In the genomic region with DNA sequence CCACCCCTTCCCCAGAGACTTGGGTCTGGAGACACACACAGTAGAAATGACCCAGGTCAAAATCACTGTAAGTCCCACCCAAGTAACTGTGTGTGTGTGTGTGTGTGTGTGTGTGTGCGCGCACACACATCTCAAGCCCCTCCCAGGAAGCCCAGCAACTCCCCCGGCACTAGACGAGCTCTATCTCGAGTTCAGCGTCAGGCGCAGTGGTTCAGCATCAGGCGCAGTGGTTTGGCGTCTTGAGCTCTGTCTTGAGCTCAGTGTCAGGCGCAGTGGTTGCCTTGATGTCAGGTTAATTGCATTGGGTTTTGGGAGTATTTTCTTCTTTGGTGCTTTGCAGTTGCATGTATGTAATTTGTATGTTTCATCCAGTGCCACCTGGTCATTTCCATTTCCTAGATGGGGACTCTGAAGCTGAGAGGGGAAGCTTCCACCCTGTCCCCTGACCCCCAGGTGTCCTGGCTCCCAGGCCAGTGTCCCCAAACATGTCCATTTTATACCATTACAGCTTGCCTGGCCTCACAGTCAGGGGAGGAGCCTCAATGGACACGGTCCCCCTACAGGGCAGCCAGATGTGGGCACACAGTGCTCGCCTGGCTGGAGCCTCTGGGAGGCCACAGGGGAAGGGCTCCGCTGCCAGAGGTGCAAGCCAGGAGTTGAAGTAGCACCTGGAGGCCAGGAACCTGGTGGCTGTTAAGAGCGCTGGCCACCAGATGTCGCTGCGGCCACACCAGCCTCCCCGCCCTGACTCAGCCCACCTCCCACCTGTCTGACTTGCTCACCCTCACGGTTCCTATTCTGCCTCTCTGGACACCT, we compare ENCODE assay signal across 8 cellular contexts.
DNase-seq lines count a peak whose midpoint lies in the region; ATAC-seq and TF ChIP-seq lines count a peak whose summit lies in the region.

No MANE protein-coding gene starts in this region.

- no peak overlapping the region for H4K12ac ChIP-seq in trophoblast cell (ENCODE audit: low read depth, low read length)

- no peaks in the 10 kb centered on the region for H3K36me3 Mint-ChIP-seq in GM23338 (ENCODE audit: low read depth)

- no peaks in the 10 kb centered on the region for H3K79me1 ChIP-seq in trophoblast cell (ENCODE audit: low read length)

- H3K4me1 ChIP-seq in GM23338 (ENCODE audit: insufficient read depth): peaks cover 5% of the 10 kb centered on the region; the same call in 1 of the 2 replicates
- H3K4me1 ChIP-seq in trophoblast cell (ENCODE audit: control insufficient read depth in 1 of 2, insufficient read depth in 2 of 2, low read length in 2 of 2): peaks cover 0 to 8% of the 10 kb centered on the region in 2 experiments

- no peak overlapping the region for H3K14ac ChIP-seq in trophoblast cell (ENCODE audit: low read length)

- H2AFZ ChIP-seq in GM23338: no peak overlapping the region
- H2AFZ ChIP-seq in trophoblast cell (ENCODE audit: insufficient read depth, low read length, poor library complexity): no peak overlapping the region

- H3K9ac ChIP-seq in trophoblast cell (ENCODE audit: low read length): no peak overlapping the region

- DNase-seq in AG20443 (ENCODE audit: low spot score) (peak; percentile 47), GM23338 (ENCODE audit: low spot score) (peak; percentile 86), NCI-H82 treated with DMSO at 0.1 percent for 48 hours (lab: John Stamatoyannopoulos, UW; ENCODE audit: unreplicated experiment) (peak; percentile 28), erythroblast (lab: John Stamatoyannopoulos, UW) (peak; percentile 20 to 51), trophoblast cell (peak; percentile 71 to 77)
- DNase-seq in activated CD8-positive, alpha-beta memory T cell treated with anti-CD3 and anti-CD28 coated beads for 48 hours (ENCODE audit: low read depth in 2 of 3, low spot score in 2 of 3): peak in 2 of 3 experiments; percentile 31 to 49

- H4K8ac ChIP-seq in trophoblast cell (ENCODE audit: low read depth, low read length): no peak overlapping the region

- H3K9me3 Mint-ChIP-seq in GM23338: no peaks in the 10 kb centered on the region; the same call in 2 of the 3 replicates

- H2AK5ac ChIP-seq in trophoblast cell (ENCODE audit: low read length): no peak overlapping the region

- H3K27ac ChIP-seq in GM23338 (ENCODE audit: low read depth): no peak overlapping the region
- H3K27ac ChIP-seq in trophoblast cell (ENCODE audit: low read depth, low read length): no peak overlapping the region

- H3K27me3 Mint-ChIP-seq in GM23338 (ENCODE audit: insufficient read depth, low read depth, poor library complexity): peaks cover 3% of the 10 kb centered on the region

- no peak overlapping the region for H3K23ac ChIP-seq in trophoblast cell (ENCODE audit: low read length)

- no peak overlapping the region for H3K4ac ChIP-seq in trophoblast cell (ENCODE audit: low read depth, low read length)

- WGBS in trophoblast cell (ENCODE audit: extremely low coverage, insufficient coverage, insufficient read length): no CpG with 5 or more reads among the region's 18 CpGs

- H3K18ac ChIP-seq in trophoblast cell (ENCODE audit: low read length): no peak overlapping the region

- no peaks in the 10 kb centered on the region for H3K27me3 ChIP-seq in GM23338 (ENCODE audit: insufficient read depth)
- no peaks in the 10 kb centered on the region for H3K27me3 ChIP-seq in trophoblast cell (ENCODE audit: insufficient read depth, low read length)

- no peak overlapping the region for H2BK12ac ChIP-seq in trophoblast cell (ENCODE audit: low read length)

- H3K4me3 ChIP-seq in GM23338: no peak overlapping the region
- no peak overlapping the region for H3K4me3 ChIP-seq in trophoblast cell (ENCODE audit: low read depth, low read length)

- H3F3A ChIP-seq in GM23338 (replicated peaks; ENCODE audit: low read depth): no peaks in the 10 kb centered on the region

- no peaks in the 10 kb centered on the region for H3K9me2 ChIP-seq in GM23338 (ENCODE audit: insufficient read depth)

- H4K91ac ChIP-seq in trophoblast cell (ENCODE audit: low read depth, low read length): no peak overlapping the region

- H3K27ac Mint-ChIP-seq in GM23338: no peak overlapping the region

- H3K4me2 ChIP-seq in GM23338: no peak overlapping the region
- no peak overlapping the region for H3K4me2 ChIP-seq in trophoblast cell (ENCODE audit: low read length)

- peak; percentile 73 to 97 for TF ChIP-seq CTCF in GM23338 (conservative IDR thresholded peaks at IDR 0.05; ENCODE audit: low read depth in 2 of 2)

- no peak overlapping the region for H3K4me3 Mint-ChIP-seq in GM23338

- H3K36me3 ChIP-seq in GM23338 (ENCODE audit: insufficient read depth): no peaks in the 10 kb centered on the region
- H3K36me3 ChIP-seq in trophoblast cell (ENCODE audit: control insufficient read depth in 1 of 2, insufficient read depth in 2 of 2, low read length in 2 of 2): peaks cover 4 to 7% of the 10 kb centered on the region in 2 experiments

- no peak for TF ChIP-seq POLR2A in erythroblast (IDR thresholded peaks at IDR 0.05; ENCODE audit: low read length)

- peaks cover 6% of the 10 kb centered on the region for H3K9me3 ChIP-seq in trophoblast cell (ENCODE audit: insufficient read depth, low read depth, low read length)

- H2BK5ac ChIP-seq in trophoblast cell (ENCODE audit: low read depth, low read length, poor library complexity): no peak overlapping the region

- no peak overlapping the region for H2BK120ac ChIP-seq in trophoblast cell (ENCODE audit: insufficient read depth, low read length, poor library complexity)

- ATAC-seq in GM23338 (peak; percentile 81), HG02973 (IDR thresholded peaks at IDR 0.05; ENCODE audit: unreplicated experiment) (no peak), GM21825 (IDR thresholded peaks at IDR 0.05; ENCODE audit: unreplicated experiment) (no peak)

- H3K4me1 Mint-ChIP-seq in GM23338: peaks cover 20% of the 10 kb centered on the region

- H3K79me2 ChIP-seq in GM23338 (replicated peaks; ENCODE audit: insufficient read depth) (no peaks in the 10 kb centered on the region), trophoblast cell (ENCODE audit: control insufficient read depth, insufficient read depth, low read length, poor library complexity) (no peaks in the 10 kb centered on the region)

- H4K20me1 ChIP-seq in GM23338 (replicated peaks; ENCODE audit: insufficient read depth): no peaks in the 10 kb centered on the region; the same call in 1 of the 2 replicates

TF ChIP-seq in GM23338, 12 proteins besides CTCF, POLR2A, EP300 and RAD21 (continues in another document):
- TF ChIP-seq JUNB (IDR thresholded peaks at IDR 0.05; ENCODE audit: unreplicated experiment) (no peak), STAT1 (IDR thresholded peaks at IDR 0.05; ENCODE audit: unreplicated experiment) (no peak), ZNF331 (CRISPR knock-in tag; IDR thresholded peaks at IDR 0.05; ENCODE audit: low read depth) (no peak), EZH2 (IDR thresholded peaks at IDR 0.05; ENCODE audit: low read depth, unreplicated experiment) (no peak), NANOG (IDR thresholded peaks at IDR 0.05; ENCODE audit: borderline replicate concordance) (no peak), EZH2phosphoT487 (IDR thresholded peaks at IDR 0.05; ENCODE audit: unreplicated experiment) (no peak)
- TF ChIP-seq, protein P1, sequence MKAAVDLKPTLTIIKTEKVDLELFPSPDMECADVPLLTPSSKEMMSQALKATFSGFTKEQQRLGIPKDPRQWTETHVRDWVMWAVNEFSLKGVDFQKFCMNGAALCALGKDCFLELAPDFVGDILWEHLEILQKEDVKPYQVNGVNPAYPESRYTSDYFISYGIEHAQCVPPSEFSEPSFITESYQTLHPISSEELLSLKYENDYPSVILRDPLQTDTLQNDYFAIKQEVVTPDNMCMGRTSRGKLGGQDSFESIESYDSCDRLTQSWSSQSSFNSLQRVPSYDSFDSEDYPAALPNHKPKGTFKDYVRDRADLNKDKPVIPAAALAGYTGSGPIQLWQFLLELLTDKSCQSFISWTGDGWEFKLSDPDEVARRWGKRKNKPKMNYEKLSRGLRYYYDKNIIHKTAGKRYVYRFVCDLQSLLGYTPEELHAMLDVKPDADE (IDR thresholded peaks at IDR 0.05): no peak

Comparison
In these comparisons a context has a peak if more than half of its experiments do, and no peak if none do; other contexts are left out.
1. DNase-seq: peak in every context shown above with its lines; median percentile 86 in GM23338; 74 in trophoblast cell; 47 in AG20443; 40 in activated CD8-positive, alpha-beta memory T cell treated with anti-CD3 and anti-CD28 coated beads for 48 hours; 36 in erythroblast; 28 in NCI-H82 treated with DMSO at 0.1 percent for 48 hours.